Comparison of ENCODE assay signal across 18 cellular contexts in genomic region chr2:152322222-152322621, GRCh38.
"Had no signal": no experiment of that assay in that cellular context is flagged by ENCODE, and none has a peak within 500 bp of the region (broad histone marks: within the 10 kb centered on the region; RNA-seq: fewer than 3 reads in every experiment).

No MANE protein-coding gene starts in this region.

- DNase-seq: cortex of kidney; dorsolateral prefrontal cortex; effector CD4-positive, alpha-beta T cell; foreskin keratinocyte; glutamatergic neuron; heart right ventricle; hippocampal formation; immature natural killer cell; left ventricle myocardium superior; lower lobe of right lung; naive thymus-derived CD8-positive, alpha-beta T cell; nephron progenitor cell; nucleus accumbens; stimulated activated CD4-positive, alpha-beta T cell treated with anti-CD3 and anti-CD28 coated beads, Interleukin-4, amount 100 ng/mL, for 4 hours; stimulated activated naive CD8-positive, alpha-beta T cell treated with anti-CD3 and anti-CD28 coated beads, Interleukin-15, Interleukin-2, amounts not matched to agents 100 U/mL and 50 U/mL, for 24 hours; substantia nigra; testis; tibial artery had no signal
